ENCODE assay signal across 29 cellular contexts in the genomic region with DNA sequence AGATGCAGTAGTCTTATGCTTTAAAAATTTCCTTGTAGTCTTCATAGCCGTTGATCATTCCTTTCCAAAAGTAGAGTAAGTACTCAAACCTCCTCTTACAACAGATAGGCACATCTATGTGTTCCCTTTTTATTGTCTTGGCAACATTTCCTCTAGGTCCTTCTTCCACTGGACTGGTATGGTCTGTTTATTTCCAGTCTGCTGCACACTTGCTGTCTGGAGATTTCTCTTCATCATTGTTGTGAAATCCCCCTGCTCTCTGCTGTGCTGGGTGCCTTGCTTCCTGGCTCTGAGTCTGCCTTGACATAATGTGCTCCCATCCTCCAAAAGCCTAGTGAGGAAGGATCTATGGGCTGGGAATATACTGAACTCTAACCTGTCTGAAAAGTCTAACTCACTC.
"Had no signal": no experiment of that assay in that cellular context is flagged by ENCODE, and none has a peak within 500 bp of the region (broad histone marks: within the 10 kb centered on the region; RNA-seq: fewer than 3 reads in every experiment).

No MANE protein-coding gene starts in this region.

- FAIRE-seq: astrocyte, urothelium cell line had no signal

- H3K27me3 ChIP-seq: brain microvascular endothelial cell, dorsolateral prefrontal cortex, gastroesophageal sphincter, left lung had no signal

- H3K36me3 ChIP-seq: brain microvascular endothelial cell, gastroesophageal sphincter, left lung, lower lobe of right lung, thoracic aorta had no signal

- H3K4me1 ChIP-seq: gastroesophageal sphincter, left lung, lower lobe of right lung had no signal

- H3K9me3 ChIP-seq: gastroesophageal sphincter, lower lobe of right lung, thoracic aorta had no signal

- H3K27ac ChIP-seq: brain microvascular endothelial cell, coronary artery, dorsolateral prefrontal cortex, gastroesophageal sphincter, left lung, lower lobe of right lung, skin epidermis, thoracic aorta had no signal

- DNase-seq: activated CD4-positive, alpha-beta T cell treated with anti-CD3 and anti-CD28 coated beads for 1 hour; activated CD4-positive, alpha-beta T cell treated with anti-CD3 and anti-CD28 coated beads, Interleukin-2, amount 10 ng/mL, durations not matched to agents 7 days and 5 days; activated CD8-positive, alpha-beta T cell treated with anti-CD3 and anti-CD28 coated beads for 36 hours; activated gamma-delta T cell treated with Interleukin-2 at 50 U/mL for 16 hours; activated naive CD4-positive, alpha-beta T cell treated with anti-CD3 and anti-CD28 coated beads, Interleukin-2, amount 50 U/mL, for 16 hours; activated T-cell treated with anti-CD3 and anti-CD28 coated beads, Interleukin-2, amount 50 U/mL, for 4 hours; amniotic stem cell; brain microvascular endothelial cell; dorsolateral prefrontal cortex; effector memory CD4-positive, alpha-beta T cell; erythroblast; hippocampal formation; immature natural killer cell; left lung; lower lobe of right lung; mesenchymal stem cell; naive thymus-derived CD8-positive, alpha-beta T cell; posterior cingulate gyrus; stimulated activated CD4-positive, alpha-beta T cell treated with anti-CD3 and anti-CD28 coated beads, Interleukin-12 subunit alpha, Interleukin-12 subunit beta, amount 100 ng/mL, for 4 hours; stimulated activated CD4-positive, alpha-beta T cell treated with anti-CD3 and anti-CD28 coated beads, Interleukin-4, amount 100 ng/mL, for 24 hours; T-helper 17 cell; T1000; trophoblast cell had no signal

- H3K4me3 ChIP-seq: coronary artery, dorsolateral prefrontal cortex, gastroesophageal sphincter, left lung, lower lobe of right lung, skin epidermis, thoracic aorta had no signal
